24 cellular contexts compared by ENCODE assay signal in the genomic region with DNA sequence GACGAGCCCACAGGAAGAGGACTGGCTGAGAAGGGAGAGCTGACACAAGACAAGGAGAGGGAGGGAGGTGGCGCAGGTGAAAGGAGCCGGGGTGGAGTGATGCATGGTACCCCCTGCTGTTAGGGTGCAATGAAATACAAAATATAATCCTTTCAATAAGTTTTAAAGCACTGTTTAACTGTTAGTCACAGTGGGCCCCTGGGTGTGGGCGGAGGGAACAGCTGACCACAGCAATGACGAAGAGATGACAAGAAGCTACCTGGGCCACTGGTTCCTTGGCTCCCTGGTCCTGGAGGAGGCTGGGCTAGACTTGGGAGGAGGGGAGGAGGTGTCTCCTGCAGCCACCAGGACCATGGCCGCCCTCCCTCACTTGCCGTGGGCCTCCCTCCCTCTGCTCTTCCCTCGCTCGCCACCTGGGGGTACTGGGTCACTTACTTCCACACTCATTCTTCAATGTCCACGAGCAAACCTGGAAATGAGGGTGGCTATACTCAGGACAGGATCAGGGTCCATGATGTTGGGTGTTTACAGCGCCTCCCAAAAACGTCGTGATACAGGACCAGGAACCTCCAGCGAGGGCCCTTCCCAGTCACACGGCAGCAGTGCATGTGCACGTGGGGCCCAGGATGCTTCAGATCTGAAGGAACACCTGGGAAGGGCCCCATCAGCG.
A peak's percentile ranks its signal among the peaks of the same experiment; 100 is the strongest.
DNase-seq lines count a peak whose midpoint lies in the region; ATAC-seq and TF ChIP-seq lines count a peak whose summit lies in the region.
"Had no signal": no experiment of that assay in that cellular context is flagged by ENCODE, and none has a peak within 500 bp of the region (broad histone marks: within the 10 kb centered on the region; RNA-seq: fewer than 3 reads in every experiment).

No MANE protein-coding gene starts in this region.

- H3K9me3 ChIP-seq in DND-41 (ENCODE audit: insufficient read depth, low read length, severe bottlenecking) (no peaks in the 10 kb centered on the region), neuronal stem cell (replicated peaks in 1 of 2; ENCODE audit: control insufficient read depth in 2 of 2, insufficient read depth in 1 of 2, low read depth in 1 of 2, low read length in 2 of 2) (peaks cover 0 to 26% of the 10 kb centered on the region in 2 donors), endodermal cell (ENCODE audit: control insufficient read depth, low read length) (peaks cover 38% of the 10 kb centered on the region)
- H3K9me3 ChIP-seq: BLaER1 had no signal

- ATAC-seq in DND-41 (ENCODE audit: insufficient read depth, low read depth) = no peak
- no peak for ATAC-seq in activated T-helper 17 cell treated with anti-CD3 and anti-CD28 coated beads, Interleukin-2, amount 50 U/mL, for 72 hours (replicated peaks)
- no peak for ATAC-seq in HG02588 (IDR thresholded peaks at IDR 0.05; ENCODE audit: unreplicated experiment)

- TF ChIP-seq CTCF in DND-41 (IDR thresholded peaks at IDR 0.05; ENCODE audit: borderline replicate concordance, extremely low read depth, low read length, poor library complexity, severe bottlenecking) (peak; percentile 6), coronary artery (IDR thresholded peaks at IDR 0.05) (no peak), endodermal cell (conservative IDR thresholded peaks at IDR 0.05) (no peak)

- H3K9ac ChIP-seq in DND-41 (ENCODE audit: low read depth, low read length) = no peak overlapping the region
- H3K9ac ChIP-seq in neuronal stem cell (ENCODE audit: low read depth, low read length, poor library complexity) = no peak overlapping the region
- H3K9ac ChIP-seq in endodermal cell (ENCODE audit: extremely low read depth, low read length, poor library complexity, severe bottlenecking) = no peak overlapping the region
- H3K9ac ChIP-seq: BLaER1, GM23248, KMS-11 had no signal

- no peaks in the 10 kb centered on the region for H3K36me3 Mint-ChIP-seq in endodermal cell (ENCODE audit: low read depth)
- no peaks in the 10 kb centered on the region for H3K36me3 Mint-ChIP-seq in activated T-helper 17 cell treated with anti-CD3 and anti-CD28 coated beads, Interleukin-2, amount 50 U/mL, for 72 hours (ENCODE audit: low read depth)

- no peak overlapping the region for H3K4me3 Mint-ChIP-seq in endodermal cell
- no peak overlapping the region for H3K4me3 Mint-ChIP-seq in activated T-helper 17 cell treated with anti-CD3 and anti-CD28 coated beads, Interleukin-2, amount 50 U/mL, for 72 hours
- H3K4me3 Mint-ChIP-seq: CD4-positive, alpha-beta T cell had no signal

- peak overlapping the region; percentile 24 for H2BK5ac ChIP-seq in neuronal stem cell (ENCODE audit: low read length)

- H3K9me3 Mint-ChIP-seq in endodermal cell = peaks cover 94% of the 10 kb centered on the region
- H3K9me3 Mint-ChIP-seq in activated T-helper 17 cell treated with anti-CD3 and anti-CD28 coated beads, Interleukin-2, amount 50 U/mL, for 72 hours = no peaks in the 10 kb centered on the region
- H3K9me3 Mint-ChIP-seq: CD4-positive, alpha-beta T cell had no signal

- H2BK15ac ChIP-seq in neuronal stem cell (ENCODE audit: low read length) = no peak overlapping the region

- no peak overlapping the region for H4K8ac ChIP-seq in neuronal stem cell (ENCODE audit: low read depth, low read length)

- H3K27ac Mint-ChIP-seq in endodermal cell = no peak overlapping the region
- H3K27ac Mint-ChIP-seq in activated T-helper 17 cell treated with anti-CD3 and anti-CD28 coated beads, Interleukin-2, amount 50 U/mL, for 72 hours = no peak overlapping the region
- H3K27ac Mint-ChIP-seq: CD4-positive, alpha-beta T cell had no signal

- no peaks in the 10 kb centered on the region for H3K79me1 ChIP-seq in neuronal stem cell (ENCODE audit: low read depth, low read length)

- no peak overlapping the region for H3K27ac ChIP-seq in DND-41 (ENCODE audit: low read length)
- H3K27ac ChIP-seq in coronary artery = no peak overlapping the region
- H3K27ac ChIP-seq in neuronal stem cell (replicated peaks; ENCODE audit: low read length) = no peak overlapping the region
- H3K27ac ChIP-seq in endodermal cell (ENCODE audit: low read depth, low read length) = no peak overlapping the region
- H3K27ac ChIP-seq: 22Rv1, BLaER1, GM23248, KMS-11 had no signal

- H3K4ac ChIP-seq in neuronal stem cell (ENCODE audit: low read length) = no peak overlapping the region

- no peak overlapping the region for H2AK5ac ChIP-seq in neuronal stem cell (ENCODE audit: low read depth, low read length)

- no peaks in the 10 kb centered on the region for H3K4me1 Mint-ChIP-seq in endodermal cell
- peaks cover 4% of the 10 kb centered on the region for H3K4me1 Mint-ChIP-seq in activated T-helper 17 cell treated with anti-CD3 and anti-CD28 coated beads, Interleukin-2, amount 50 U/mL, for 72 hours

- no peaks in the 10 kb centered on the region for H3K79me2 ChIP-seq in DND-41 (ENCODE audit: insufficient read depth, low read length)

- H3K4me3 ChIP-seq in DND-41 (ENCODE audit: low read depth in 1 of 2, low read length in 2 of 2) (no peak overlapping the region), coronary artery (no peak overlapping the region), neuronal stem cell (ENCODE audit: low read length in 2 of 2) (peak overlapping the region in 1 of 2 donors; percentile 6), endodermal cell (ENCODE audit: low read length) (no peak overlapping the region)
- H3K4me3 ChIP-seq: BLaER1, GM23248 had no signal

- no peak overlapping the region for H2AFZ ChIP-seq in DND-41 (ENCODE audit: low read depth, low read length)
- no peak overlapping the region for H2AFZ ChIP-seq in neuronal stem cell (ENCODE audit: low read length)
- H2AFZ ChIP-seq: GM23248 had no signal

- H3K27me3 ChIP-seq in DND-41 (ENCODE audit: insufficient read depth, low read length, poor library complexity) = no peaks in the 10 kb centered on the region
- peaks cover 0 to 3% (median 0%) of the 10 kb centered on the region in 3 experiments for H3K27me3 ChIP-seq in neuronal stem cell (ENCODE audit: control insufficient read depth in 3 of 3, insufficient read depth in 3 of 3, low read depth in 1 of 3, low read length in 3 of 3)
- H3K27me3 ChIP-seq in endodermal cell (ENCODE audit: control insufficient read depth, insufficient read depth, low read length, poor library complexity, severe bottlenecking) = no peaks in the 10 kb centered on the region
- H3K27me3 ChIP-seq: BLaER1 had no signal

- H3K23ac ChIP-seq in neuronal stem cell (ENCODE audit: low read depth, low read length, poor library complexity) = no peak overlapping the region

- no peaks in the 10 kb centered on the region for H3K27me3 Mint-ChIP-seq in endodermal cell (ENCODE audit: insufficient read depth)
- no peaks in the 10 kb centered on the region for H3K27me3 Mint-ChIP-seq in activated T-helper 17 cell treated with anti-CD3 and anti-CD28 coated beads, Interleukin-2, amount 50 U/mL, for 72 hours
- H3K27me3 Mint-ChIP-seq: CD4-positive, alpha-beta T cell had no signal

- H2BK12ac ChIP-seq in neuronal stem cell (ENCODE audit: low read length) = no peak overlapping the region

- H3K14ac ChIP-seq in neuronal stem cell (ENCODE audit: low read length) = no peak overlapping the region

- H3K36me3 ChIP-seq in DND-41 (ENCODE audit: insufficient read depth, low read length) (no peaks in the 10 kb centered on the region), neuronal stem cell (replicated peaks in 1 of 2; ENCODE audit: control insufficient read depth in 2 of 2, insufficient read depth in 2 of 2, low read length in 2 of 2) (no peaks in the 10 kb centered on the region), endodermal cell (ENCODE audit: control insufficient read depth, insufficient read depth, low read length) (no peaks in the 10 kb centered on the region)
- H3K36me3 ChIP-seq: BLaER1 had no signal

- peak; percentile 5 for DNase-seq in activated CD4-positive, alpha-beta T cell treated with anti-CD3 and anti-CD28 coated beads for 48 hours
- no peak for DNase-seq in activated CD4-positive, alpha-beta T cell treated with anti-CD3 and anti-CD28 coated beads for 4 hours
- no peak for DNase-seq in DND-41
- peak; percentile 43 for DNase-seq in coronary artery (ENCODE audit: low spot score)
- no peak for DNase-seq in neuronal stem cell (ENCODE audit: low spot score)
- no peak for DNase-seq in endodermal cell
- DNase-seq: ACHN; CD4-positive, alpha-beta T cell; COR-L47; DMS79; GM23248; HCEC 1CT; IMR-90; NCI-H1105; NCI-H146; NCI-H2029 treated with DMSO at 0.1 percent for 48 hours; NCI-H345; OCI-M1; Right ventricle myocardium superior had no signal

- H4K20me1 ChIP-seq in DND-41 (ENCODE audit: insufficient read depth, low read length) = no peaks in the 10 kb centered on the region
- H4K20me1 ChIP-seq: BLaER1 had no signal

- H3K4me2 ChIP-seq in DND-41 (ENCODE audit: insufficient read depth, low read length) (no peak overlapping the region), neuronal stem cell (ENCODE audit: insufficient read depth, low read length, poor library complexity, severe bottlenecking) (no peak overlapping the region)
- H3K4me2 ChIP-seq: BLaER1, KMS-11 had no signal

- no peak overlapping the region for H2BK120ac ChIP-seq in neuronal stem cell (ENCODE audit: low read depth, low read length)

- no peak overlapping the region for H3K18ac ChIP-seq in neuronal stem cell (ENCODE audit: low read length)

- no peaks in the 10 kb centered on the region for H3K4me1 ChIP-seq in DND-41 (ENCODE audit: insufficient read depth, low read length)
- no peaks in the 10 kb centered on the region for H3K4me1 ChIP-seq in neuronal stem cell (ENCODE audit: control insufficient read depth in 2 of 2, insufficient read depth in 1 of 2, low read depth in 1 of 2, low read length in 2 of 2)
- H3K4me1 ChIP-seq in endodermal cell (ENCODE audit: control insufficient read depth, insufficient read depth, low read length) = no peaks in the 10 kb centered on the region
- H3K4me1 ChIP-seq: BLaER1 had no signal

- no CpG with 5 or more reads among the region's 17 CpGs for WGBS in neuronal stem cell (ENCODE audit: extremely low coverage in 2 of 2, insufficient read length in 2 of 2, insufficient replicate concordance in 1 of 2), 2 donors
- 82 to 94% methylated on average over 5 to 15 of the region's 17 CpGs for WGBS in endodermal cell (ENCODE audit: insufficient coverage in 1 of 2, insufficient read length in 1 of 2), 2 experiments

- H4K91ac ChIP-seq in neuronal stem cell (ENCODE audit: low read depth, low read length, poor library complexity) = no peak overlapping the region

Comparison
In these comparisons a context has a peak if more than half of its experiments do, and no peak if none do; other contexts are left out.
1. DNase-seq: peak in activated CD4-positive, alpha-beta T cell treated with anti-CD3 and anti-CD28 coated beads for 48 hours (single experiment) and coronary artery (single experiment); none in activated CD4-positive, alpha-beta T cell treated with anti-CD3 and anti-CD28 coated beads for 4 hours (0 of 2), DND-41 (single experiment), neuronal stem cell (single experiment) and endodermal cell (single experiment).